11 cellular contexts compared by ENCODE assay signal in the genomic region with DNA sequence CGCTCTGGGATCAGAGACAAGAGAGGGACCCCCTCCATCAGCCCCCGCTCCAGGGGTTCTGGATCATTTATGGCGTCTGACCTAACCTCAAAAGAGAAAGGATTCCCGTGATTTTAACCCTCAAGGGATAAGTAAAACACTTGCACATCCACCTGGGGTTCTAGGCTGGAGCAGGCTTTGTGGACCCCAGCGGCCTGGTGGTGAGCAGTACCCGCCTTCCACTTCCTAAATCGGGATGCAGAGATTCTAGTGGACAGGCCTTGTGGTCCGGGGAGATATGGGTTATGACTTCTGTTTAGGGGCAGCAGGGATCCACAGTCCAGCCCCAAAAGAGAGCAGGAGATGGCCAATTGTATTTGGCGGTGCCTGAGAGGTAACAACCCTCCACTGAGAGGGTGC. TPM values are rescaled to one million over a fixed set of nuclear protein-coding genes. Genes with fewer than 3 reads are reported as not detected.
DNase-seq lines count a peak whose midpoint lies in the region; ATAC-seq and TF ChIP-seq lines count a peak whose summit lies in the region.
"Had no signal": no experiment of that assay in that cellular context is flagged by ENCODE, and none has a peak within 500 bp of the region (broad histone marks: within the 10 kb centered on the region; RNA-seq: fewer than 3 reads in every experiment).

No MANE protein-coding gene starts in this region.

- H3K79me2 ChIP-seq in GM23248 (ENCODE audit: insufficient read depth), result no peaks in the 10 kb centered on the region

- H3F3A ChIP-seq in GM23248 (ENCODE audit: insufficient read depth), result no peaks in the 10 kb centered on the region; the same call in 1 of the 2 replicates

- H3K27me3 ChIP-seq in GM23248 (replicated peaks; ENCODE audit: insufficient read depth) (no peaks in the 10 kb centered on the region), WERI-Rb-1 (ENCODE audit: insufficient read depth, low read depth, severe bottlenecking) (peaks cover 9% of the 10 kb centered on the region), iPS DF 6.9 (ENCODE audit: control insufficient read depth, insufficient read depth, low read length) (peaks cover 22% of the 10 kb centered on the region)

- no peak overlapping the region for H3K9ac ChIP-seq in GM23248

- H4K20me1 ChIP-seq in GM23248 (ENCODE audit: insufficient read depth), result no peaks in the 10 kb centered on the region

- intact Hi-C loops in posterior vena cava (cut with DNase I), result loop anchor here (5.0 to 10.0 kb wide), 2 partner anchors 82 to 85 kb away; no protein-coding TSS in a partner anchor

- no peak for ATAC-seq in SK-N-SH treated with all-trans-retinoic acid at 6 μM for 48 hours
- ATAC-seq: stimulated activated naive CD8-positive, alpha-beta T cell treated with anti-CD3 and anti-CD28 coated beads, Interleukin-15, Interleukin-2, amounts not matched to agents 100 U/mL and 50 U/mL, for 24 hours had no signal

- H3K4me3 ChIP-seq in GM23248 (no peak overlapping the region), WERI-Rb-1 (ENCODE audit: low read depth, low read length) (peak overlapping the region; percentile 47), iPS DF 6.9 (ENCODE audit: low read length) (peak overlapping the region; percentile 47; the same call in 1 of the 2 replicates)

- in situ Hi-C loops in GM23248 (cut with MboI), result no loop called here

- no peak overlapping the region for H3K4me2 ChIP-seq in GM23248 (ENCODE audit: unreplicated experiment)

- H3K4me1 ChIP-seq in GM23248 (ENCODE audit: insufficient read depth), result 0 out of 2 replicates have a peak, but pooled peaks cover 3% of the 10 kb centered on the region
- peaks cover 7% of the 10 kb centered on the region; the same call in 1 of the 2 replicates for H3K4me1 ChIP-seq in iPS DF 6.9 (ENCODE audit: control insufficient read depth, insufficient read depth, low read length)

- H3K9me3 ChIP-seq in GM23248 (ENCODE audit: low read depth), result no peaks in the 10 kb centered on the region
- H3K9me3 ChIP-seq in WERI-Rb-1 (ENCODE audit: severe bottlenecking), result no peaks in the 10 kb centered on the region
- no peaks in the 10 kb centered on the region for H3K9me3 ChIP-seq in iPS DF 6.9 (ENCODE audit: control insufficient read depth, insufficient read depth, low read length)

- peak overlapping the region; percentile 53 for H2AFZ ChIP-seq in GM23248

- no peaks in the 10 kb centered on the region for H3K9me2 ChIP-seq in GM23248 (ENCODE audit: insufficient read depth)

- DNase-seq in GM23248 (no peak), WERI-Rb-1 (no peak), iPS DF 6.9 (ENCODE audit: low read depth, low spot score) (no peak), posterior vena cava (ENCODE audit: low spot score) (peak; percentile 49), NCI-H187 (lab: John Stamatoyannopoulos, UW) (no peak), NCI-H2029 (lab: John Stamatoyannopoulos, UW) (no peak)
- DNase-seq in activated effector memory CD4-positive, alpha-beta T cell treated with Interleukin-2 at 50 U/mL for 16 hours, result no peak
- DNase-seq: activated CD4-positive, alpha-beta T cell treated with anti-CD3 and anti-CD28 coated beads, Interleukin-2, amount 10 ng/mL, durations not matched to agents 24 days and 14 days; activated naive CD8-positive, alpha-beta T cell treated with anti-CD3 and anti-CD28 coated beads, Interleukin-2, amount 10 ng/mL, durations not matched to agents 7 days and 5 days; stimulated activated naive CD8-positive, alpha-beta T cell treated with anti-CD3 and anti-CD28 coated beads, Interleukin-15, Interleukin-2, amounts not matched to agents 100 U/mL and 50 U/mL, for 24 hours had no signal

- H3K27ac ChIP-seq in GM23248, result no peak overlapping the region
- no peak overlapping the region for H3K27ac ChIP-seq in WERI-Rb-1
- H3K27ac ChIP-seq in iPS DF 6.9 (ENCODE audit: low read length), result no peak overlapping the region

- WGBS in GM23248 (ENCODE audit: low coverage in 1 of 2, low lambda C conversion rate in 2 of 2, missing lambda C conversion rate in 2 of 2), 2 experiments, result 77 to 81% methylated on average over 9 of the region's 9 CpGs
- no CpG with 5 or more reads among the region's 9 CpGs for WGBS in iPS DF 6.9 (ENCODE audit: insufficient coverage, insufficient read length)

- no peaks in the 10 kb centered on the region for H3K36me3 ChIP-seq in GM23248 (ENCODE audit: low read depth)
- no peaks in the 10 kb centered on the region for H3K36me3 ChIP-seq in WERI-Rb-1
- H3K36me3 ChIP-seq in iPS DF 6.9 (ENCODE audit: control insufficient read depth, insufficient read depth, low read length), result no peaks in the 10 kb centered on the region

- TF ChIP-seq CTCF in WERI-Rb-1 (IDR thresholded peaks at IDR 0.05; ENCODE audit: low read depth, low read length), result no peak

TF ChIP-seq in SK-N-SH treated with all-trans-retinoic acid at 6 μM for 48 hours, 23 proteins besides CTCF, POLR2A, EP300 and RAD21:
- TF ChIP-seq ZC3H10 (CRISPR knock-in tag; IDR thresholded peaks at IDR 0.05), result no peak
- no peak for TF ChIP-seq ARNTL (CRISPR knock-in tag; IDR thresholded peaks at IDR 0.05; ENCODE audit: borderline replicate concordance, low read depth)
- TF ChIP-seq TCF4 (CRISPR knock-in tag; IDR thresholded peaks at IDR 0.05; ENCODE audit: borderline replicate concordance), result no peak
- no peak for TF ChIP-seq ISL1 (CRISPR knock-in tag; IDR thresholded peaks at IDR 0.05)
- TF ChIP-seq, protein P1, sequence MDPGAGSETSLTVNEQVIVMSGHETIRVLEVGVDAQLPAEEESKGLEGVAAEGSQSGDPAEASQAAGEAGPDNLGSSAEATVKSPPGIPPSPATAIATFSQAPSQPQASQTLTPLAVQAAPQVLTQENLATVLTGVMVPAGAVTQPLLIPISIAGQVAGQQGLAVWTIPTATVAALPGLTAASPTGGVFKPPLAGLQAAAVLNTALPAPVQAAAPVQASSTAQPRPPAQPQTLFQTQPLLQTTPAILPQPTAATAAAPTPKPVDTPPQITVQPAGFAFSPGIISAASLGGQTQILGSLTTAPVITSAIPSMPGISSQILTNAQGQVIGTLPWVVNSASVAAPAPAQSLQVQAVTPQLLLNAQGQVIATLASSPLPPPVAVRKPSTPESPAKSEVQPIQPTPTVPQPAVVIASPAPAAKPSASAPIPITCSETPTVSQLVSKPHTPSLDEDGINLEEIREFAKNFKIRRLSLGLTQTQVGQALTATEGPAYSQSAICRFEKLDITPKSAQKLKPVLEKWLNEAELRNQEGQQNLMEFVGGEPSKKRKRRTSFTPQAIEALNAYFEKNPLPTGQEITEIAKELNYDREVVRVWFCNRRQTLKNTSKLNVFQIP (CRISPR knock-in tag; IDR thresholded peaks at IDR 0.05; ENCODE audit: borderline replicate concordance, low read depth), result no peak
- no peak for TF ChIP-seq OSR1 (CRISPR knock-in tag; IDR thresholded peaks at IDR 0.05)
- TF ChIP-seq RARB (CRISPR knock-in tag; IDR thresholded peaks at IDR 0.05), result no peak
- no peak for TF ChIP-seq CSDC2 (CRISPR knock-in tag; IDR thresholded peaks at IDR 0.05)
- no peak for TF ChIP-seq BACH2 (CRISPR knock-in tag; IDR thresholded peaks at IDR 0.05; ENCODE audit: borderline replicate concordance)
- TF ChIP-seq ZNF8 (CRISPR knock-in tag; IDR thresholded peaks at IDR 0.05), result no peak
- no peak for TF ChIP-seq GLIS3 (CRISPR knock-in tag; IDR thresholded peaks at IDR 0.05)
- TF ChIP-seq ZNF565 (CRISPR knock-in tag; conservative IDR thresholded peaks at IDR 0.05; ENCODE audit: low read depth), result no peak

RNA-seq across cellular contexts. Expression of gene PITPNM3, which starts 0.7 kb away (rescaled TPM):
- 12.8 and 13.7 TPM in 2 replicates for total RNA-seq in GM23248 (2014; rRNA removed; shearing (Covaris generic))
- polyA plus RNA-seq in GM23248 (2016; fragmentation: Nextera tagmentation; extraction: Ambion mirVana), result 6.5 and 6.9 TPM in 2 replicates
- total RNA-seq in posterior vena cava, result 10 to 100 TPM; 13.4 to 26.6 TPM
